ENCODE assay signal across 19 cellular contexts in the genomic region with DNA sequence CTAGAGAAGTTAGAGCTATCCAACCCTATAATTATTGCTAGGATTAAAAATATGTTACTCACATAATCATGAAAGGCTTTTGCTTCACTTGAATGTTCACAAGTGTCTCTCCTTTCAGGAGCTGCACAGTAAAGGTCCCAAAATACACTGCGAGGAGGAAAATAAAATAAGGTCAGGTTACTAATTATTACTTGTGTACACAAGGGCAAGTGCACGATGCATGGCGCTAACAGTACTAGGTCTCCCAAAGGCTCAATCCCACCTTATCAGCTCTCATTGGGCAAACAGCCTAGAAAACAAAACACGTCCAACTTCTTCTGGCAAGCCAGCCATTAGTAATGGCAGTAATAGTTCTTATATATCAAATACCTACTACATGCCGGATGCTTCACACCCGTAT. TPM values are rescaled to one million over a fixed set of nuclear protein-coding genes. Genes with fewer than 3 reads are reported as not detected.
DNase-seq lines count a peak whose midpoint lies in the region; ATAC-seq and TF ChIP-seq lines count a peak whose summit lies in the region.
"Had no signal": no experiment of that assay in that cellular context is flagged by ENCODE, and none has a peak within 500 bp of the region (broad histone marks: within the 10 kb centered on the region; RNA-seq: fewer than 3 reads in every experiment).

No MANE protein-coding gene starts in this region.

- DNase-seq in T-helper 1 cell (no peak), NCI-H2107 (lab: John Stamatoyannopoulos, UW) (peak; percentile 42), gastrocnemius medialis (no peak), SIG-M5 treated with dmso at 0.1 percent for 504 hours (lab: John Stamatoyannopoulos, UW; ENCODE audit: unreplicated experiment) (no peak), left lung (no peak)
- DNase-seq in central memory CD8-positive, alpha-beta T cell (ENCODE audit: low spot score in 2 of 2), result no peak
- DNase-seq in stimulated activated effector memory CD8-positive, alpha-beta T cell treated with anti-CD3 and anti-CD28 coated beads, Interleukin-12 subunit alpha, Interleukin-12 subunit beta, amount 100 ng/mL, for 72 hours (ENCODE audit: low spot score in 2 of 2), result no peak
- DNase-seq: activated CD8-positive, alpha-beta memory T cell treated with anti-CD3 and anti-CD28 coated beads, Interleukin-2, amount 50 U/mL, for 4 hours; cerebellar nuclear complex; foreskin melanocyte; H9; NCI-H2171; right lobe of liver; T-helper 9 cell had no signal

- H3K4me3 ChIP-seq in gastrocnemius medialis, result no peak overlapping the region
- no peak overlapping the region for H3K4me3 ChIP-seq in left lung
- H3K4me3 ChIP-seq: right lobe of liver, SJSA1, thoracic aorta had no signal

- intact Hi-C loops in gastrocnemius medialis (cut with DNase I; ENCODE audit: low total_unique reads), result no loop called here
- intact Hi-C loops in left lung (cut with DNase I), result loop anchor here in 1 of 2 donors (10.0 kb wide), 1 partner anchor 87 kb away; no protein-coding TSS in a partner anchor

- ATAC-seq in central memory CD8-positive, alpha-beta T cell (replicated peaks; ENCODE audit: extremely low read depth, poor library complexity, severe bottlenecking), result no peak
- ATAC-seq in gastrocnemius medialis, result no peak
- no peak for ATAC-seq in stimulated activated effector memory CD8-positive, alpha-beta T cell treated with anti-CD3 and anti-CD28 coated beads, Interleukin-12 subunit alpha, Interleukin-12 subunit beta, amount 100 ng/mL, for 72 hours
- ATAC-seq in left lung, result no peak
- ATAC-seq: right lobe of liver had no signal

- H3K4me1 ChIP-seq in gastrocnemius medialis, result peaks cover 76 to 77% of the 10 kb centered on the region in 2 donors
- H3K4me1 ChIP-seq in left lung, result peaks cover 13 to 42% of the 10 kb centered on the region in 2 donors

- no peaks in the 10 kb centered on the region for H3K27me3 Mint-ChIP-seq in T-helper 1 cell treated with Interleukin-12 subunit alpha and Interleukin-12 subunit beta and Interleukin-4 antibody, amounts not matched to agents 30 μg/mL and 1 μg/mL, for 36 hours (ENCODE audit: low read depth)
- H3K27me3 Mint-ChIP-seq in central memory CD8-positive, alpha-beta T cell, result no peaks in the 10 kb centered on the region
- H3K27me3 Mint-ChIP-seq: memory B cell had no signal

- peaks cover 64% of the 10 kb centered on the region for H3K4me1 Mint-ChIP-seq in T-helper 1 cell treated with Interleukin-12 subunit alpha and Interleukin-12 subunit beta and Interleukin-4 antibody, amounts not matched to agents 30 μg/mL and 1 μg/mL, for 36 hours (ENCODE audit: low read depth)
- peaks cover 72% of the 10 kb centered on the region for H3K4me1 Mint-ChIP-seq in central memory CD8-positive, alpha-beta T cell
- H3K4me1 Mint-ChIP-seq in stimulated activated effector memory CD8-positive, alpha-beta T cell treated with anti-CD3 and anti-CD28 coated beads, Interleukin-12 subunit alpha, Interleukin-12 subunit beta, amount 100 ng/mL, for 72 hours, result peaks cover 79% of the 10 kb centered on the region

- H3K36me3 ChIP-seq in gastrocnemius medialis, result peaks cover 0 to 18% of the 10 kb centered on the region in 2 donors
- H3K36me3 ChIP-seq in left lung, result peaks cover 0 to 45% of the 10 kb centered on the region in 2 donors

- H3K4me3 Mint-ChIP-seq in T-helper 1 cell treated with Interleukin-12 subunit alpha and Interleukin-12 subunit beta and Interleukin-4 antibody, amounts not matched to agents 30 μg/mL and 1 μg/mL, for 36 hours, result peak overlapping the region; percentile 43
- H3K4me3 Mint-ChIP-seq in central memory CD8-positive, alpha-beta T cell, result peak overlapping the region; percentile 5
- H3K4me3 Mint-ChIP-seq in stimulated activated effector memory CD8-positive, alpha-beta T cell treated with anti-CD3 and anti-CD28 coated beads, Interleukin-12 subunit alpha, Interleukin-12 subunit beta, amount 100 ng/mL, for 72 hours, result no peak overlapping the region
- H3K4me3 Mint-ChIP-seq: memory B cell had no signal

- H3K27ac ChIP-seq in gastrocnemius medialis (peak overlapping the region; percentile 86 to 98 (median 90)), left lung (no peak overlapping the region)
- H3K27ac ChIP-seq: C4-2B, right lobe of liver, SJSA1, thoracic aorta had no signal

- H3K9me3 ChIP-seq in gastrocnemius medialis (no peaks in the 10 kb centered on the region), left lung (no peaks in the 10 kb centered on the region)
- H3K9me3 ChIP-seq: right lobe of liver, SJSA1, thoracic aorta had no signal

- H3K9me3 Mint-ChIP-seq in T-helper 1 cell treated with Interleukin-12 subunit alpha and Interleukin-12 subunit beta and Interleukin-4 antibody, amounts not matched to agents 30 μg/mL and 1 μg/mL, for 36 hours, result no peaks in the 10 kb centered on the region
- no peaks in the 10 kb centered on the region for H3K9me3 Mint-ChIP-seq in central memory CD8-positive, alpha-beta T cell
- H3K9me3 Mint-ChIP-seq in stimulated activated effector memory CD8-positive, alpha-beta T cell treated with anti-CD3 and anti-CD28 coated beads, Interleukin-12 subunit alpha, Interleukin-12 subunit beta, amount 100 ng/mL, for 72 hours, result no peaks in the 10 kb centered on the region
- H3K9me3 Mint-ChIP-seq: H9, memory B cell had no signal

- TF ChIP-seq CTCF in gastrocnemius medialis (IDR thresholded peaks at IDR 0.05 in 4 of 5, conservative IDR thresholded peaks at IDR 0.05 in 1 of 5) (no peak), left lung (IDR thresholded peaks at IDR 0.05) (no peak)

- no peak overlapping the region for H3K27ac Mint-ChIP-seq in T-helper 1 cell treated with Interleukin-12 subunit alpha and Interleukin-12 subunit beta and Interleukin-4 antibody, amounts not matched to agents 30 μg/mL and 1 μg/mL, for 36 hours
- H3K27ac Mint-ChIP-seq in central memory CD8-positive, alpha-beta T cell (ENCODE audit: low read depth), result no peak overlapping the region
- H3K27ac Mint-ChIP-seq in stimulated activated effector memory CD8-positive, alpha-beta T cell treated with anti-CD3 and anti-CD28 coated beads, Interleukin-12 subunit alpha, Interleukin-12 subunit beta, amount 100 ng/mL, for 72 hours, result no peak overlapping the region
- H3K27ac Mint-ChIP-seq: H9, memory B cell had no signal

- no peak for TF ChIP-seq POLR2A in gastrocnemius medialis (IDR thresholded peaks at IDR 0.05)

- H3K27me3 ChIP-seq in gastrocnemius medialis, result no peaks in the 10 kb centered on the region
- H3K27me3 ChIP-seq in left lung, result peaks cover 0 to 8% of the 10 kb centered on the region in 2 donors
- H3K27me3 ChIP-seq: right lobe of liver, SJSA1 had no signal

- in situ Hi-C loops in gastrocnemius medialis (cut with MboI; ENCODE audit: low sequenced_read_pairs in 4 of 4), result loop anchor here in 1 of 4 donors (10.0 kb wide), 1 partner anchor 117 kb away; no protein-coding TSS in a partner anchor

- peaks cover 65% of the 10 kb centered on the region for H3K36me3 Mint-ChIP-seq in T-helper 1 cell treated with Interleukin-12 subunit alpha and Interleukin-12 subunit beta and Interleukin-4 antibody, amounts not matched to agents 30 μg/mL and 1 μg/mL, for 36 hours (ENCODE audit: low read depth)
- peaks cover 30% of the 10 kb centered on the region for H3K36me3 Mint-ChIP-seq in central memory CD8-positive, alpha-beta T cell (ENCODE audit: insufficient read depth)
- H3K36me3 Mint-ChIP-seq in stimulated activated effector memory CD8-positive, alpha-beta T cell treated with anti-CD3 and anti-CD28 coated beads, Interleukin-12 subunit alpha, Interleukin-12 subunit beta, amount 100 ng/mL, for 72 hours, result peaks cover 74% of the 10 kb centered on the region

RNA-seq across cellular contexts. Expression of gene SSBP3, which starts 4.4 kb away (rescaled TPM):
- 10 to 100 TPM in 3 of 4 donors, 1 to 10 TPM in 1; 3.6 to 21.0 (median 14.9) TPM for total RNA-seq in gastrocnemius medialis
- 10 to 100 TPM; 33.0 to 35.2 TPM for total RNA-seq in left lung

Comparison
In these comparisons a context has a peak if more than half of its experiments do, and no peak if none do; other contexts are left out.
1. H3K27ac ChIP-seq: peak in gastrocnemius medialis (4 of 4); none in left lung (0 of 2).